Comparison of ENCODE assay signal across 22 cellular contexts in the genomic region with DNA sequence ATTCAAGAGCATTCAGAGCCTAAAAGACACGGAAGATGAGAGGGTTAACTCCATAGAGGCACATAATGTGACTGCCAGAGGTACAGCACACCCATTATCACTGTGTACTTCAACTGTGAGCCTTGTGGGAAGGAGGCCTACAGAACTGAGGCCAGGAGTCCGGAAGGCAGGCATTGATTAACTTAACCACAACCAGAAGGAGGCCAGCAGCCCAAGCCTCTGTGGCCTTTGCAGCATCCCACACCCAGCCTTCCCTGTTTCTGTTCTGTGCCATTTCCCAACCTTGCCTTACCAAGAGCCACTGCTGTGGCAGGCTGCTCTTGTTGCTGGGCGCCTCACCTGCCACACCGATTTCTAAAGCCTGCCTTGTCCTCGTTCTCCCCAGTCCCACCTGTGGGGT. TPM values are rescaled to one million over a fixed set of nuclear protein-coding genes. Genes with fewer than 3 reads are reported as not detected.
"Had no signal": no experiment of that assay in that cellular context is flagged by ENCODE, and none has a peak within 500 bp of the region (broad histone marks: within the 10 kb centered on the region; RNA-seq: fewer than 3 reads in every experiment).

No MANE protein-coding gene starts in this region.

- H3K9me3 Mint-ChIP-seq: activated naive CD4-positive, alpha-beta T cell treated with anti-CD3 and anti-CD28 coated beads, Interleukin-2, amount 50 U/mL, for 24 hours; activated T-helper 2 cell treated with anti-CD3 and anti-CD28 coated beads, Interferon-gamma antibody, Interleukin-2, Interleukin-4, amounts not matched to agents 10 μg/mL and 5 μg/mL and 100 μg/mL, durations not matched to agents 14 hours and 24 hours and 36 hours; immature natural killer cell; stimulated activated naive CD8-positive, alpha-beta T cell treated with anti-CD3 and anti-CD28 coated beads, Interleukin-15, Interleukin-2, amounts not matched to agents 100 ng/mL and 50 ng/mL, for 24 hours; T-helper 1 cell treated with Interleukin-12 subunit alpha and Interleukin-12 subunit beta and Interleukin-4 antibody, amounts not matched to agents 30 μg/mL and 1 μg/mL, for 36 hours had no signal

- H3K27me3 Mint-ChIP-seq: activated naive CD4-positive, alpha-beta T cell treated with anti-CD3 and anti-CD28 coated beads, Interleukin-2, amount 50 U/mL, for 24 hours; progenitor cell of endocrine pancreas; stimulated activated naive CD8-positive, alpha-beta T cell treated with anti-CD3 and anti-CD28 coated beads, Interleukin-15, Interleukin-2, amounts not matched to agents 100 ng/mL and 50 ng/mL, for 24 hours had no signal

- DNase-seq: activated CD4-positive, alpha-beta T cell treated with anti-CD3 and anti-CD28 coated beads, Interleukin-2, amount 50 U/mL, for 1 hour; brain microvascular endothelial cell; cerebellar nuclear complex; effector CD8-positive, alpha-beta T cell; foreskin keratinocyte; head of caudate nucleus; immature natural killer cell; mesendoderm; stimulated activated CD4-positive, alpha-beta T cell treated with anti-CD3 and anti-CD28 coated beads, Interleukin-4, amount 100 ng/mL, for 4 hours; stimulated activated CD8-positive, alpha-beta memory T cell treated with anti-CD3 and anti-CD28 coated beads, Interleukin-4, amount 100 ng/mL, for 48 hours; upper lobe of left lung had no signal

- H3K4me3 ChIP-seq: skin epidermis, suprapubic skin, upper lobe of left lung had no signal

- H3K27ac Mint-ChIP-seq: activated T-helper 2 cell treated with anti-CD3 and anti-CD28 coated beads, Interferon-gamma antibody, Interleukin-2, Interleukin-4, amounts not matched to agents 10 μg/mL and 5 μg/mL and 100 μg/mL, durations not matched to agents 14 hours and 24 hours and 36 hours; progenitor cell of endocrine pancreas; stimulated activated naive CD8-positive, alpha-beta T cell treated with anti-CD3 and anti-CD28 coated beads, Interleukin-15, Interleukin-2, amounts not matched to agents 100 ng/mL and 50 ng/mL, for 24 hours; T-helper 1 cell treated with Interleukin-12 subunit alpha and Interleukin-12 subunit beta and Interleukin-4 antibody, amounts not matched to agents 30 μg/mL and 1 μg/mL, for 36 hours had no signal

- H3K4me3 Mint-ChIP-seq: activated naive CD4-positive, alpha-beta T cell treated with anti-CD3 and anti-CD28 coated beads, Interleukin-2, amount 50 U/mL, for 24 hours; immature natural killer cell; stimulated activated naive CD8-positive, alpha-beta T cell treated with anti-CD3 and anti-CD28 coated beads, Interleukin-15, Interleukin-2, amounts not matched to agents 100 ng/mL and 50 ng/mL, for 24 hours; T-helper 1 cell treated with Interleukin-12 subunit alpha and Interleukin-12 subunit beta and Interleukin-4 antibody, amounts not matched to agents 30 μg/mL and 1 μg/mL, for 36 hours had no signal

- H3K4me1 ChIP-seq: foreskin keratinocyte, suprapubic skin, upper lobe of left lung had no signal

- FAIRE-seq: TTC549 had no signal

- H3K9me3 ChIP-seq: suprapubic skin, upper lobe of left lung had no signal

- ATAC-seq: activated CD4-positive, CD25-positive, alpha-beta regulatory T cell treated with anti-CD3 and anti-CD28 coated beads, Interleukin-2, amount 50 U/mL, for 24 hours; foreskin keratinocyte; right cardiac atrium had no signal

- H3K27me3 ChIP-seq: brain microvascular endothelial cell, foreskin keratinocyte, suprapubic skin, upper lobe of left lung had no signal

- H3K27ac ChIP-seq: brain microvascular endothelial cell, foreskin keratinocyte, skin epidermis, suprapubic skin, upper lobe of left lung had no signal

RNA-seq across cellular contexts. Expression of gene SIGLEC15, which starts 27.2 kb away (rescaled TPM):
- total RNA-seq: activated T-helper 2 cell treated with anti-CD3 and anti-CD28 coated beads, Interferon-gamma antibody, Interleukin-2, Interleukin-4, amounts not matched to agents 10 μg/mL and 5 μg/mL and 100 μg/mL, durations not matched to agents 14 hours and 24 hours and 36 hours; progenitor cell of endocrine pancreas had no signal
- polyA plus RNA-seq: neural cell had no signal
